ENCODE assay signal across 8 cellular contexts in genomic region chr6:33014841-33015634, GRCh38. TPM values are rescaled to one million over a fixed set of nuclear protein-coding genes. Genes with fewer than 3 reads are reported as not detected.
A peak's percentile ranks its signal among the peaks of the same experiment; 100 is the strongest.
DNase-seq lines count a peak whose midpoint lies in the region; ATAC-seq and TF ChIP-seq lines count a peak whose summit lies in the region.

No MANE protein-coding gene starts in this region.

- H3K9me3 ChIP-seq in left ventricle myocardium inferior (replicated peaks): no peaks in the 10 kb centered on the region

- intact Hi-C loops in left ventricle myocardium inferior (cut with micrococcal nuclease): loop anchor here (5.0 kb wide), 1 partner anchor 67 kb away; no protein-coding TSS in a partner anchor

- TF ChIP-seq CTCF in LNCaP clone FGC (IDR thresholded peaks at IDR 0.05; ENCODE audit: control insufficient read depth, extremely low read depth, insufficient read depth) (peak; percentile 67), left ventricle myocardium inferior (IDR thresholded peaks at IDR 0.05; ENCODE audit: borderline replicate concordance) (peak; percentile 89)

- peaks cover 28% of the 10 kb centered on the region for H3K27me3 ChIP-seq in left ventricle myocardium inferior (ENCODE audit: low read depth)

- no peaks in the 10 kb centered on the region for H3K36me3 ChIP-seq in left ventricle myocardium inferior

- in situ Hi-C loops in G401 (cut with HindIII; ENCODE audit: low sequenced_read_pairs): no loop called here

- H3K4me1 ChIP-seq in left ventricle myocardium inferior: peaks cover 43% of the 10 kb centered on the region

- DNase-seq in G401 (ENCODE audit: low spot score) (peak; percentile 94), LNCaP clone FGC (ENCODE audit: low read depth) (peak; percentile 72), OCI-M2 (lab: John Stamatoyannopoulos, UW; ENCODE audit: unreplicated experiment) (peak; percentile 52), amniotic epithelial cell (ENCODE audit: low read depth) (peak; percentile 81), left ventricle myocardium inferior (no peak), renal cortical epithelial cell (ENCODE audit: low read depth) (peak; percentile 86)

- H3K4me3 ChIP-seq in LNCaP clone FGC (ENCODE audit: low read depth, low read length) (no peak overlapping the region), left ventricle myocardium inferior (peak overlapping the region; percentile 14)

- ATAC-seq in GM21825 (IDR thresholded peaks at IDR 0.05; ENCODE audit: unreplicated experiment): no peak
- no peak for ATAC-seq in HG02588 (IDR thresholded peaks at IDR 0.05; ENCODE audit: unreplicated experiment)

- peak overlapping the region; percentile 72 for H3K27ac ChIP-seq in left ventricle myocardium inferior (replicated peaks)

RNA-seq across cellular contexts. Expression of gene HLA-DOA, which starts 5.6 kb away (rescaled TPM):
- total RNA-seq in G401 (2014; rRNA removed; shearing (Covaris generic)): 1.4 and 1.7 TPM in 2 replicates
- total RNA-seq in left ventricle myocardium inferior: 1.8 TPM
- 0.55 and 1.6 TPM in 2 replicates for total RNA-seq in renal cortical epithelial cell

RNA-seq across cellular contexts. Expression of gene BRD2, which starts 46.6 kb away (rescaled TPM):
- 96.4 and 172 TPM in 2 replicates for total RNA-seq in G401 (2014; rRNA removed; shearing (Covaris generic))
- 63.4 TPM for total RNA-seq in left ventricle myocardium inferior
- total RNA-seq in renal cortical epithelial cell: 47.8 and 107 TPM in 2 replicates

RNA-seq across cellular contexts. Expression of gene HLA-DPA1, which starts 58.4 kb away (rescaled TPM):
- not detected in 2 replicates for total RNA-seq in G401 (2014; rRNA removed; shearing (Covaris generic))
- total RNA-seq in left ventricle myocardium inferior (28.8 TPM), renal cortical epithelial cell (7.0 and 9.7 TPM in 2 replicates)
